ENCODE assay signal across 1 cellular context in genomic region chr6:98947411-98948292, GRCh38.
A peak's percentile ranks its signal among the peaks of the same experiment; 100 is the strongest.
TF ChIP-seq lines count a peak whose summit lies in the region.

FBXL4 (minus strand) TSS chr6:98947946; CDS start chr6:98926988, 20,958 bp downstream.

TF ChIP-seq in HepG2, 621 proteins besides CTCF, POLR2A, EP300 and RAD21 (continued from another document):
- TF ChIP-seq, protein P1, sequence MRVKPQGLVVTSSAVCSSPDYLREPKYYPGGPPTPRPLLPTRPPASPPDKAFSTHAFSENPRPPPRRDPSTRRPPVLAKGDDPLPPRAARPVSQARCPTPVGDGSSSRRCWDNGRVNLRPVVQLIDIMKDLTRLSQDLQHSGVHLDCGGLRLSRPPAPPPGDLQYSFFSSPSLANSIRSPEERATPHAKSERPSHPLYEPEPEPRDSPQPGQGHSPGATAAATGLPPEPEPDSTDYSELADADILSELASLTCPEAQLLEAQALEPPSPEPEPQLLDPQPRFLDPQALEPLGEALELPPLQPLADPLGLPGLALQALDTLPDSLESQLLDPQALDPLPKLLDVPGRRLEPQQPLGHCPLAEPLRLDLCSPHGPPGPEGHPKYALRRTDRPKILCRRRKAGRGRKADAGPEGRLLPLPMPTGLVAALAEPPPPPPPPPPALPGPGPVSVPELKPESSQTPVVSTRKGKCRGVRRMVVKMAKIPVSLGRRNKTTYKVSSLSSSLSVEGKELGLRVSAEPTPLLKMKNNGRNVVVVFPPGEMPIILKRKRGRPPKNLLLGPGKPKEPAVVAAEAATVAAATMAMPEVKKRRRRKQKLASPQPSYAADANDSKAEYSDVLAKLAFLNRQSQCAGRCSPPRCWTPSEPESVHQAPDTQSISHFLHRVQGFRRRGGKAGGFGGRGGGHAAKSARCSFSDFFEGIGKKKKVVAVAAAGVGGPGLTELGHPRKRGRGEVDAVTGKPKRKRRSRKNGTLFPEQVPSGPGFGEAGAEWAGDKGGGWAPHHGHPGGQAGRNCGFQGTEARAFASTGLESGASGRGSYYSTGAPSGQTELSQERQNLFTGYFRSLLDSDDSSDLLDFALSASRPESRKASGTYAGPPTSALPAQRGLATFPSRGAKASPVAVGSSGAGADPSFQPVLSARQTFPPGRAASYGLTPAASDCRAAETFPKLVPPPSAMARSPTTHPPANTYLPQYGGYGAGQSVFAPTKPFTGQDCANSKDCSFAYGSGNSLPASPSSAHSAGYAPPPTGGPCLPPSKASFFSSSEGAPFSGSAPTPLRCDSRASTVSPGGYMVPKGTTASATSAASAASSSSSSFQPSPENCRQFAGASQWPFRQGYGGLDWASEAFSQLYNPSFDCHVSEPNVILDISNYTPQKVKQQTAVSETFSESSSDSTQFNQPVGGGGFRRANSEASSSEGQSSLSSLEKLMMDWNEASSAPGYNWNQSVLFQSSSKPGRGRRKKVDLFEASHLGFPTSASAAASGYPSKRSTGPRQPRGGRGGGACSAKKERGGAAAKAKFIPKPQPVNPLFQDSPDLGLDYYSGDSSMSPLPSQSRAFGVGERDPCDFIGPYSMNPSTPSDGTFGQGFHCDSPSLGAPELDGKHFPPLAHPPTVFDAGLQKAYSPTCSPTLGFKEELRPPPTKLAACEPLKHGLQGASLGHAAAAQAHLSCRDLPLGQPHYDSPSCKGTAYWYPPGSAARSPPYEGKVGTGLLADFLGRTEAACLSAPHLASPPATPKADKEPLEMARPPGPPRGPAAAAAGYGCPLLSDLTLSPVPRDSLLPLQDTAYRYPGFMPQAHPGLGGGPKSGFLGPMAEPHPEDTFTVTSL (CRISPR knock-in tag; IDR thresholded peaks at IDR 0.05; ENCODE audit: borderline replicate concordance), result 0 out of 2 replicates have a peak, but pooled peaks have one; percentile 53
- TF ChIP-seq IKZF4 (CRISPR knock-in tag; IDR thresholded peaks at IDR 0.05; ENCODE audit: borderline replicate concordance, low read depth, not compliant biosample characterization), result peak; percentile 67
- TF ChIP-seq PLRG1 (conservative IDR thresholded peaks at IDR 0.05), result no peak
- TF ChIP-seq, protein P2, sequence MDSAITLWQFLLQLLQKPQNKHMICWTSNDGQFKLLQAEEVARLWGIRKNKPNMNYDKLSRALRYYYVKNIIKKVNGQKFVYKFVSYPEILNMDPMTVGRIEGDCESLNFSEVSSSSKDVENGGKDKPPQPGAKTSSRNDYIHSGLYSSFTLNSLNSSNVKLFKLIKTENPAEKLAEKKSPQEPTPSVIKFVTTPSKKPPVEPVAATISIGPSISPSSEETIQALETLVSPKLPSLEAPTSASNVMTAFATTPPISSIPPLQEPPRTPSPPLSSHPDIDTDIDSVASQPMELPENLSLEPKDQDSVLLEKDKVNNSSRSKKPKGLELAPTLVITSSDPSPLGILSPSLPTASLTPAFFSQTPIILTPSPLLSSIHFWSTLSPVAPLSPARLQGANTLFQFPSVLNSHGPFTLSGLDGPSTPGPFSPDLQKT (CRISPR knock-in tag; IDR thresholded peaks at IDR 0.05; ENCODE audit: borderline replicate concordance), result no peak
- TF ChIP-seq, protein P3, sequence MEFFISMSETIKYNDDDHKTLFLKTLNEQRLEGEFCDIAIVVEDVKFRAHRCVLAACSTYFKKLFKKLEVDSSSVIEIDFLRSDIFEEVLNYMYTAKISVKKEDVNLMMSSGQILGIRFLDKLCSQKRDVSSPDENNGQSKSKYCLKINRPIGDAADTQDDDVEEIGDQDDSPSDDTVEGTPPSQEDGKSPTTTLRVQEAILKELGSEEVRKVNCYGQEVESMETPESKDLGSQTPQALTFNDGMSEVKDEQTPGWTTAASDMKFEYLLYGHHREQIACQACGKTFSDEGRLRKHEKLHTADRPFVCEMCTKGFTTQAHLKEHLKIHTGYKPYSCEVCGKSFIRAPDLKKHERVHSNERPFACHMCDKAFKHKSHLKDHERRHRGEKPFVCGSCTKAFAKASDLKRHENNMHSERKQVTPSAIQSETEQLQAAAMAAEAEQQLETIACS (CRISPR knock-in tag; IDR thresholded peaks at IDR 0.05), result peak; percentile 51; the same call in 1 of the 2 replicates
- TF ChIP-seq JDP2 (CRISPR knock-in tag; IDR thresholded peaks at IDR 0.05; ENCODE audit: borderline replicate concordance), result no peak
- TF ChIP-seq ZNF644 (CRISPR knock-in tag; IDR thresholded peaks at IDR 0.05; ENCODE audit: low read depth), result no peak
- no peak for TF ChIP-seq RARG (CRISPR knock-in tag; IDR thresholded peaks at IDR 0.05; ENCODE audit: low read depth)
- TF ChIP-seq, protein P4, sequence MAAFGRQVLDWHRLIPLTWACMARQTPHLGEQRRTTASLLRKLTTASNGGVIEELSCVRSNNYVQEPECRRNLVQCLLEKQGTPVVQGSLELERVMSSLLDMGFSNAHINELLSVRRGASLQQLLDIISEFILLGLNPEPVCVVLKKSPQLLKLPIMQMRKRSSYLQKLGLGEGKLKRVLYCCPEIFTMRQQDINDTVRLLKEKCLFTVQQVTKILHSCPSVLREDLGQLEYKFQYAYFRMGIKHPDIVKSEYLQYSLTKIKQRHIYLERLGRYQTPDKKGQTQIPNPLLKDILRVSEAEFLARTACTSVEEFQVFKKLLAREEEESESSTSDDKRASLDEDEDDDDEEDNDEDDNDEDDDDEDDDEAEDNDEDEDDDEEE (CRISPR knock-in tag; IDR thresholded peaks at IDR 0.05), result 0 out of 2 replicates have a peak, but pooled peaks have one; percentile 67
- TF ChIP-seq CENPT (CRISPR knock-in tag; IDR thresholded peaks at IDR 0.05; ENCODE audit: low read depth), result no peak
- no peak for TF ChIP-seq SRSF9 (IDR thresholded peaks at IDR 0.05; ENCODE audit: borderline replicate concordance, insufficient read depth, low read depth, low read length, poor library complexity, severe bottlenecking)
- TF ChIP-seq, protein P5, sequence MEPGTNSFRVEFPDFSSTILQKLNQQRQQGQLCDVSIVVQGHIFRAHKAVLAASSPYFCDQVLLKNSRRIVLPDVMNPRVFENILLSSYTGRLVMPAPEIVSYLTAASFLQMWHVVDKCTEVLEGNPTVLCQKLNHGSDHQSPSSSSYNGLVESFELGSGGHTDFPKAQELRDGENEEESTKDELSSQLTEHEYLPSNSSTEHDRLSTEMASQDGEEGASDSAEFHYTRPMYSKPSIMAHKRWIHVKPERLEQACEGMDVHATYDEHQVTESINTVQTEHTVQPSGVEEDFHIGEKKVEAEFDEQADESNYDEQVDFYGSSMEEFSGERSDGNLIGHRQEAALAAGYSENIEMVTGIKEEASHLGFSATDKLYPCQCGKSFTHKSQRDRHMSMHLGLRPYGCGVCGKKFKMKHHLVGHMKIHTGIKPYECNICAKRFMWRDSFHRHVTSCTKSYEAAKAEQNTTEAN (CRISPR knock-in tag; conservative IDR thresholded peaks at IDR 0.05), result no peak
- TF ChIP-seq PITX1 (CRISPR knock-in tag; IDR thresholded peaks at IDR 0.05), result peak; percentile 31; the same call in 1 of the 2 replicates
- no peak for TF ChIP-seq MZF1 (CRISPR knock-in tag; IDR thresholded peaks at IDR 0.05; ENCODE audit: borderline replicate concordance)
- TF ChIP-seq, protein P6, sequence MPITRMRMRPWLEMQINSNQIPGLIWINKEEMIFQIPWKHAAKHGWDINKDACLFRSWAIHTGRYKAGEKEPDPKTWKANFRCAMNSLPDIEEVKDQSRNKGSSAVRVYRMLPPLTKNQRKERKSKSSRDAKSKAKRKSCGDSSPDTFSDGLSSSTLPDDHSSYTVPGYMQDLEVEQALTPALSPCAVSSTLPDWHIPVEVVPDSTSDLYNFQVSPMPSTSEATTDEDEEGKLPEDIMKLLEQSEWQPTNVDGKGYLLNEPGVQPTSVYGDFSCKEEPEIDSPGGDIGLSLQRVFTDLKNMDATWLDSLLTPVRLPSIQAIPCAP (CRISPR knock-in tag; IDR thresholded peaks at IDR 0.05; ENCODE audit: low read depth), result no peak
- TF ChIP-seq ZNF317 (CRISPR knock-in tag; IDR thresholded peaks at IDR 0.05), result 0 out of 2 replicates have a peak, but pooled peaks have one; percentile 27
- TF ChIP-seq DNMT1 (CRISPR knock-in tag; IDR thresholded peaks at IDR 0.05), result no peak
- no peak for TF ChIP-seq IRX3 (CRISPR knock-in tag; IDR thresholded peaks at IDR 0.05; ENCODE audit: borderline replicate concordance, low read depth)
- TF ChIP-seq ZBTB2 (CRISPR knock-in tag; IDR thresholded peaks at IDR 0.05; ENCODE audit: low read depth), result no peak
- TF ChIP-seq ZNF781 (CRISPR knock-in tag; IDR thresholded peaks at IDR 0.05; ENCODE audit: borderline replicate concordance, not compliant biosample characterization), result no peak
- TF ChIP-seq, protein P7, sequence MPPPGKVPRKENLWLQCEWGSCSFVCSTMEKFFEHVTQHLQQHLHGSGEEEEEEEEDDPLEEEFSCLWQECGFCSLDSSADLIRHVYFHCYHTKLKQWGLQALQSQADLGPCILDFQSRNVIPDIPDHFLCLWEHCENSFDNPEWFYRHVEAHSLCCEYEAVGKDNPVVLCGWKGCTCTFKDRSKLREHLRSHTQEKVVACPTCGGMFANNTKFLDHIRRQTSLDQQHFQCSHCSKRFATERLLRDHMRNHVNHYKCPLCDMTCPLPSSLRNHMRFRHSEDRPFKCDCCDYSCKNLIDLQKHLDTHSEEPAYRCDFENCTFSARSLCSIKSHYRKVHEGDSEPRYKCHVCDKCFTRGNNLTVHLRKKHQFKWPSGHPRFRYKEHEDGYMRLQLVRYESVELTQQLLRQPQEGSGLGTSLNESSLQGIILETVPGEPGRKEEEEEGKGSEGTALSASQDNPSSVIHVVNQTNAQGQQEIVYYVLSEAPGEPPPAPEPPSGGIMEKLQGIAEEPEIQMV (CRISPR knock-in tag; IDR thresholded peaks at IDR 0.05; ENCODE audit: low read depth), result no peak
